Comparison of ENCODE assay signal across 9 cellular contexts in genomic region chr20:46894971-46895905, GRCh38. TPM values are rescaled to one million over a fixed set of nuclear protein-coding genes. Genes with fewer than 3 reads are reported as not detected.
DNase-seq lines count a peak whose midpoint lies in the region; ATAC-seq, FAIRE-seq and TF ChIP-seq lines count a peak whose summit lies in the region.
"Had no signal": no experiment of that assay in that cellular context is flagged by ENCODE, and none has a peak within 500 bp of the region (broad histone marks: within the 10 kb centered on the region; RNA-seq: fewer than 3 reads in every experiment).

No MANE protein-coding gene starts in this region.

- peaks cover 17% of the 10 kb centered on the region for H3K4me1 Mint-ChIP-seq in neural progenitor cell
- H3K4me1 Mint-ChIP-seq: central memory CD8-positive, alpha-beta T cell had no signal

- peak overlapping the region; percentile 89 for H3K4me3 Mint-ChIP-seq in neural progenitor cell
- H3K4me3 Mint-ChIP-seq: central memory CD8-positive, alpha-beta T cell had no signal

- in situ Hi-C loops in Caki2 (cut with HindIII; ENCODE audit: low pct_unique_long_range_greater_than_20kb, low sequenced_read_pairs), result no loop called here

- H3K4me1 ChIP-seq in esophagus squamous epithelium (peaks cover 0 to 35% (median 0%) of the 10 kb centered on the region in 3 donors), neural progenitor cell (peaks cover 31% of the 10 kb centered on the region)

- no peak for TF ChIP-seq POLR2A in esophagus squamous epithelium (IDR thresholded peaks at IDR 0.05)

- DNase-seq in Caki2 (ENCODE audit: low read depth) (peak; percentile 8), NCI-H526 (lab: John Stamatoyannopoulos, UW) (peak; percentile 76 to 87), esophagus squamous epithelium (lab: John Stamatoyannopoulos, UW) (no peak), neural progenitor cell (ENCODE audit: low spot score) (peak; percentile 74), RPMI8226 (no peak), D721Med (ENCODE audit: insufficient read length, low spot score) (no peak), epidermal melanocyte (ENCODE audit: insufficient read length, low spot score) (no peak)

- no peak for TF ChIP-seq CTCF in esophagus squamous epithelium (IDR thresholded peaks at IDR 0.05)
- no peak for TF ChIP-seq CTCF in neural progenitor cell (IDR thresholded peaks at IDR 0.05)
- no peak for TF ChIP-seq CTCF in D721Med (IDR thresholded peaks at IDR 0.05; ENCODE audit: insufficient read depth, missing control alignments)

- H3K27ac Mint-ChIP-seq in neural progenitor cell, result no peak overlapping the region

- peak overlapping the region; percentile 70 to 80 (median 76) for H3K4me3 ChIP-seq in esophagus squamous epithelium
- H3K4me3 ChIP-seq in neural progenitor cell, result peak overlapping the region; percentile 60

- no peak for ATAC-seq in GM21619 (IDR thresholded peaks at IDR 0.05; ENCODE audit: unreplicated experiment)

- peaks cover 2% of the 10 kb centered on the region for H4K20me1 ChIP-seq in neural progenitor cell (ENCODE audit: low read depth)

- peaks cover 10% of the 10 kb centered on the region for H3F3A ChIP-seq in neural progenitor cell (ENCODE audit: low read depth)

- H3K9ac ChIP-seq in neural progenitor cell, result no peak overlapping the region

- H3K4me2 ChIP-seq in neural progenitor cell, result peak overlapping the region; percentile 87

- H2AFZ ChIP-seq in neural progenitor cell (replicated peaks), result peak overlapping the region; percentile 89

- H3K27me3 ChIP-seq in esophagus squamous epithelium (peaks cover 0 to 34% (median 0%) of the 10 kb centered on the region in 4 donors), neural progenitor cell (peaks cover 55% of the 10 kb centered on the region)

- H3K79me2 ChIP-seq in neural progenitor cell (ENCODE audit: low read depth), result no peaks in the 10 kb centered on the region

- H3K36me3 ChIP-seq in esophagus squamous epithelium, result no peaks in the 10 kb centered on the region
- no peaks in the 10 kb centered on the region for H3K36me3 ChIP-seq in neural progenitor cell

- H3K9me3 Mint-ChIP-seq in neural progenitor cell, result peaks cover 12% of the 10 kb centered on the region
- H3K9me3 Mint-ChIP-seq: central memory CD8-positive, alpha-beta T cell had no signal

- no peak for FAIRE-seq in D721Med (lab: Jason Lieb, UNC)

- H3K9me3 ChIP-seq in esophagus squamous epithelium, result peaks cover 0 to 5% (median 0%) of the 10 kb centered on the region in 3 donors
- no peaks in the 10 kb centered on the region for H3K9me3 ChIP-seq in neural progenitor cell (ENCODE audit: low read depth)

- H3K27me3 Mint-ChIP-seq in neural progenitor cell (ENCODE audit: insufficient read depth, low read depth), result peaks cover 39% of the 10 kb centered on the region

- peak overlapping the region; percentile 69 to 84 (median 82) for H3K27ac ChIP-seq in esophagus squamous epithelium
- no peak overlapping the region for H3K27ac ChIP-seq in neural progenitor cell

- H3K36me3 Mint-ChIP-seq in neural progenitor cell, result no peaks in the 10 kb centered on the region

- 0 to 2% methylated on average over 17 to 22 of the region's 65 CpGs for WGBS in esophagus squamous epithelium, 2 donors

- intact Hi-C loops in esophagus squamous epithelium (cut with DNase I), result no loop called here

RNA-seq across cellular contexts. Expression of gene EYA2, which starts 0.6 kb away (rescaled TPM):
- not detected in 2 replicates for total RNA-seq in Caki2 (2014; rRNA removed; shearing (Covaris generic); ENCODE audit: low replicate concordance)
- total RNA-seq in esophagus squamous epithelium, result 10 to 100 TPM in 3 of 4 donors, 1 to 10 TPM in 1; 9.7 to 22.1 (median 14.3) TPM
- 1.8 and 2.1 TPM in 2 replicates for total RNA-seq in neural progenitor cell (ENCODE audit: low replicate concordance)

Comparison
In these comparisons a context has a peak if more than half of its experiments do, and no peak if none do; other contexts are left out.
1. DNase-seq: peak in Caki2 (single experiment), NCI-H526 (2 of 2) and neural progenitor cell (single experiment); none in esophagus squamous epithelium (single experiment), RPMI8226 (single experiment), D721Med (single experiment) and epidermal melanocyte (single experiment).